Comparison of ENCODE assay signal across 2 cellular contexts in genomic region chr5:36267905-36268304, GRCh38.
TF ChIP-seq lines count a peak whose summit lies in the region.

No MANE protein-coding gene starts in this region.

TF ChIP-seq in HepG2, 621 proteins besides CTCF, POLR2A, EP300 and RAD21:
- TF ChIP-seq MAFF (IDR thresholded peaks at IDR 0.05; ENCODE audit: low read depth, low read length), result peak; percentile 81
- TF ChIP-seq MIER2 (CRISPR knock-in tag; IDR thresholded peaks at IDR 0.05), result no peak
- peak; percentile 82 to 88 for TF ChIP-seq MAFK (conservative IDR thresholded peaks at IDR 0.05 in 1 of 2, IDR thresholded peaks at IDR 0.05 in 1 of 2; ENCODE audit: low read length in 2 of 2)

TF ChIP-seq in K562, 482 proteins besides CTCF, POLR2A, EP300 and RAD21:
- TF ChIP-seq SMAD3 (CRISPR knock-in tag; conservative IDR thresholded peaks at IDR 0.05), result no peak
- TF ChIP-seq E2F1 (CRISPR knock-in tag; IDR thresholded peaks at IDR 0.05), result no peak
- no peak for TF ChIP-seq RBM15 (IDR thresholded peaks at IDR 0.05; ENCODE audit: insufficient read depth, low read length)
- TF ChIP-seq MAFF (IDR thresholded peaks at IDR 0.05; ENCODE audit: low read length), result peak; percentile 53
- TF ChIP-seq ZNF507 (tag; conservative IDR thresholded peaks at IDR 0.05), result no peak
- peak; percentile 87 for TF ChIP-seq ZNF316 (IDR thresholded peaks at IDR 0.05)
- TF ChIP-seq MAFK (IDR thresholded peaks at IDR 0.05; ENCODE audit: low read length), result peak; percentile 34; the same call in 1 of the 2 replicates
- no peak for TF ChIP-seq ARNT (IDR thresholded peaks at IDR 0.05)
- peak; percentile 55 for TF ChIP-seq MAFG (tag; conservative IDR thresholded peaks at IDR 0.05)
- no peak for TF ChIP-seq THRAP3 (IDR thresholded peaks at IDR 0.05; ENCODE audit: borderline replicate concordance)
- no peak for TF ChIP-seq MTF1 (CRISPR knock-in tag; IDR thresholded peaks at IDR 0.05; ENCODE audit: borderline replicate concordance)
- no peak for TF ChIP-seq BRD9 (IDR thresholded peaks at IDR 0.05; ENCODE audit: low read depth, partially characterized antibody)
- TF ChIP-seq ARID1B (IDR thresholded peaks at IDR 0.05), result no peak
- no peak for TF ChIP-seq DPF2 (IDR thresholded peaks at IDR 0.05)
- TF ChIP-seq, protein P1, sequence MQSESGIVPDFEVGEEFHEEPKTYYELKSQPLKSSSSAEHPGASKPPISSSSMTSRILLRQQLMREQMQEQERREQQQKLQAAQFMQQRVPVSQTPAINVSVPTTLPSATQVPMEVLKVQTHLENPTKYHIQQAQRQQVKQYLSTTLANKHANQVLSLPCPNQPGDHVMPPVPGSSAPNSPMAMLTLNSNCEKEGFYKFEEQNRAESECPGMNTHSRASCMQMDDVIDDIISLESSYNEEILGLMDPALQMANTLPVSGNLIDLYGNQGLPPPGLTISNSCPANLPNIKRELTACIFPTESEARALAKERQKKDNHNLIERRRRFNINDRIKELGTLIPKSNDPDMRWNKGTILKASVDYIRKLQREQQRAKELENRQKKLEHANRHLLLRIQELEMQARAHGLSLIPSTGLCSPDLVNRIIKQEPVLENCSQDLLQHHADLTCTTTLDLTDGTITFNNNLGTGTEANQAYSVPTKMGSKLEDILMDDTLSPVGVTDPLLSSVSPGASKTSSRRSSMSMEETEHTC (IDR thresholded peaks at IDR 0.05), result no peak
- TF ChIP-seq C11orf30 (IDR thresholded peaks at IDR 0.05; ENCODE audit: low read depth), result peak; percentile 58
- TF ChIP-seq, protein P2, sequence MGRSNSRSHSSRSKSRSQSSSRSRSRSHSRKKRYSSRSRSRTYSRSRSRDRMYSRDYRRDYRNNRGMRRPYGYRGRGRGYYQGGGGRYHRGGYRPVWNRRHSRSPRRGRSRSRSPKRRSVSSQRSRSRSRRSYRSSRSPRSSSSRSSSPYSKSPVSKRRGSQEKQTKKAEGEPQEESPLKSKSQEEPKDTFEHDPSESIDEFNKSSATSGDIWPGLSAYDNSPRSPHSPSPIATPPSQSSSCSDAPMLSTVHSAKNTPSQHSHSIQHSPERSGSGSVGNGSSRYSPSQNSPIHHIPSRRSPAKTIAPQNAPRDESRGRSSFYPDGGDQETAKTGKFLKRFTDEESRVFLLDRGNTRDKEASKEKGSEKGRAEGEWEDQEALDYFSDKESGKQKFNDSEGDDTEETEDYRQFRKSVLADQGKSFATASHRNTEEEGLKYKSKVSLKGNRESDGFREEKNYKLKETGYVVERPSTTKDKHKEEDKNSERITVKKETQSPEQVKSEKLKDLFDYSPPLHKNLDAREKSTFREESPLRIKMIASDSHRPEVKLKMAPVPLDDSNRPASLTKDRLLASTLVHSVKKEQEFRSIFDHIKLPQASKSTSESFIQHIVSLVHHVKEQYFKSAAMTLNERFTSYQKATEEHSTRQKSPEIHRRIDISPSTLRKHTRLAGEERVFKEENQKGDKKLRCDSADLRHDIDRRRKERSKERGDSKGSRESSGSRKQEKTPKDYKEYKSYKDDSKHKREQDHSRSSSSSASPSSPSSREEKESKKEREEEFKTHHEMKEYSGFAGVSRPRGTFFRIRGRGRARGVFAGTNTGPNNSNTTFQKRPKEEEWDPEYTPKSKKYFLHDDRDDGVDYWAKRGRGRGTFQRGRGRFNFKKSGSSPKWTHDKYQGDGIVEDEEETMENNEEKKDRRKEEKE (IDR thresholded peaks at IDR 0.05; ENCODE audit: borderline replicate concordance in 1 of 2, control insufficient read depth in 1 of 2, low read depth in 2 of 2, low read length in 1 of 2), result no peak
- no peak for TF ChIP-seq CBX2 (IDR thresholded peaks at IDR 0.05; ENCODE audit: insufficient read depth, low read length, poor library complexity, severe bottlenecking)
- TF ChIP-seq STAT5A (IDR thresholded peaks at IDR 0.05; ENCODE audit: borderline replicate concordance, low read length), result no peak
- no peak for TF ChIP-seq TBL1XR1 (IDR thresholded peaks at IDR 0.05; ENCODE audit: low read length in 2 of 2)
- TF ChIP-seq MAZ (CRISPR knock-in tag; conservative IDR thresholded peaks at IDR 0.05 in 1 of 2, IDR thresholded peaks at IDR 0.05 in 1 of 2), result no peak
